Comparison of ENCODE assay signal across 8 cellular contexts in the genomic region with DNA sequence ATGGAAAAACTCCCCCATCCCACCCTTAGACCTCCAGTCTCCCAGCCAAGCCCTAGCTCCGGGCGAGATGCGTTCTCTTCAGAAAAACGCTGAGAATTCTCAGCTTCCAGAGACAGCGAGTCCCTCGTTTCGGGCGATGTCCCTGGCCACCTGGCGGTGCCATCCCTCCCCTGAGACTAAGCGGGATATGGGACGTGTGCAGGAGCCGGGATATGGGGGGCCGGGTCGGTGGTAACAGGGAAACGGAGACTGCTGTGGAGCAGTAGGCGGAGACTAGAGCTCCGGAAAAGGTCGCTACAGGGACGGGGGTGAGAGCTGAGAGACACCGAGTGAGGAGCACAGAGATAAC. TPM values are rescaled to one million over a fixed set of nuclear protein-coding genes. Genes with fewer than 3 reads are reported as not detected.
A peak's percentile ranks its signal among the peaks of the same experiment; 100 is the strongest.
DNase-seq lines count a peak whose midpoint lies in the region; TF ChIP-seq lines count a peak whose summit lies in the region.

No MANE protein-coding gene starts in this region.

- no peak overlapping the region; the same call in 1 of the 2 replicates for H3K27ac ChIP-seq in HEK293 (ENCODE audit: extremely low read depth, low read depth, low read length)
- no peak overlapping the region; the same call in 1 of the 2 replicates for H3K27ac ChIP-seq in MM.1S (ENCODE audit: low read length)
- H3K27ac ChIP-seq in colonic mucosa = peak overlapping the region; percentile 5

- H3K27ac Mint-ChIP-seq in mesothelial cell of epicardium = peak overlapping the region; percentile 35

- H3K27me3 Mint-ChIP-seq in mesothelial cell of epicardium (ENCODE audit: low read depth) = peaks cover 46% of the 10 kb centered on the region

- 0 out of 2 replicates have a peak, but pooled peaks cover 6% of the 10 kb centered on the region for H3K79me2 ChIP-seq in MM.1S (ENCODE audit: low read length)

- TF ChIP-seq CTCF in HEK293 (tag by site-specific recombination; IDR thresholded peaks at IDR 0.05) (peak; percentile 84), MM.1S (IDR thresholded peaks at IDR 0.05; ENCODE audit: low read length) (peak; percentile 20; the same call in 1 of the 2 replicates), colonic mucosa (IDR thresholded peaks at IDR 0.05) (no peak), mesothelial cell of epicardium (IDR thresholded peaks at IDR 0.05; ENCODE audit: unreplicated experiment) (no peak)

- intact Hi-C loops in colonic mucosa (cut with DNase I) = no loop called here

- H3K9me3 Mint-ChIP-seq in mesothelial cell of epicardium = no peaks in the 10 kb centered on the region

- peaks cover 3% of the 10 kb centered on the region for H3K36me3 Mint-ChIP-seq in mesothelial cell of epicardium

- H3K4me1 ChIP-seq in HEK293 (ENCODE audit: control insufficient read depth, insufficient read depth, low read length) (no peaks in the 10 kb centered on the region), MM.1S (ENCODE audit: low read length) (peaks cover 9% of the 10 kb centered on the region), colonic mucosa (no peaks in the 10 kb centered on the region)

- POLR2A ChIA-PET in HEK293 (lab: Yijun Ruan, JAX) = interaction anchor here (0.5 to 1.7 kb wide), 11 partner anchors 10 to 518 kb away, joined by 3 to 7 read pairs (median 4); partner anchors contain the start of gene AHCYL2

- no peaks in the 10 kb centered on the region; the same call in 1 of the 2 replicates for H3K27me3 ChIP-seq in MM.1S (replicated peaks; ENCODE audit: insufficient read depth, low read length)
- no peaks in the 10 kb centered on the region for H3K27me3 ChIP-seq in colonic mucosa

- H3K9me2 ChIP-seq in MM.1S (replicated peaks; ENCODE audit: insufficient read depth, low read length) = no peaks in the 10 kb centered on the region

- H3K4me3 ChIP-seq in HEK293 (ENCODE audit: low read depth, low read length) = peak overlapping the region; percentile 88
- H3K4me3 ChIP-seq in MM.1S (ENCODE audit: low read length) = peak overlapping the region; percentile 86
- peak overlapping the region; percentile 97 for H3K4me3 ChIP-seq in colonic mucosa

- H3K9ac ChIP-seq in MM.1S (ENCODE audit: low read length) (peak overlapping the region; percentile 69), colonic mucosa (ENCODE audit: low read depth in 2 of 2, low read length in 2 of 2) (peak overlapping the region; percentile 60 to 67)

- no peaks in the 10 kb centered on the region for H3F3A ChIP-seq in MM.1S (ENCODE audit: insufficient read depth, low read length)

- H3K9me3 ChIP-seq in HEK293 (ENCODE audit: control insufficient read depth, insufficient read depth, low read depth, low read length) (no peaks in the 10 kb centered on the region), MM.1S (replicated peaks; ENCODE audit: insufficient read depth, low read length) (no peaks in the 10 kb centered on the region), colonic mucosa (no peaks in the 10 kb centered on the region)

- H3K4me3 Mint-ChIP-seq in mesothelial cell of epicardium = peak overlapping the region; percentile 81

- no peaks in the 10 kb centered on the region for H3K36me3 ChIP-seq in HEK293 (ENCODE audit: control insufficient read depth in 2 of 2, insufficient read depth in 1 of 2, low read length in 2 of 2)
- H3K36me3 ChIP-seq in MM.1S (replicated peaks; ENCODE audit: insufficient read depth, low read length) = no peaks in the 10 kb centered on the region
- no peaks in the 10 kb centered on the region for H3K36me3 ChIP-seq in colonic mucosa

- CTCF ChIA-PET in HEK293 (lab: Yijun Ruan, JAX) = interaction anchor here (0.5 to 1.8 kb wide), 7 partner anchors 24 to 215 kb away, joined by 3 to 6 read pairs (median 5); no protein-coding TSS in a partner anchor

- no peaks in the 10 kb centered on the region for H4K20me1 ChIP-seq in MM.1S (ENCODE audit: insufficient read depth, low read length)

- DNase-seq in DMS53 (lab: John Stamatoyannopoulos, UW) (peak; percentile 95), DMS53 treated with DMSO at 0.1 percent for 48 hours (lab: John Stamatoyannopoulos, UW; ENCODE audit: unreplicated experiment) (no peak), MM.1S (no peak), colonic mucosa (no peak), mesothelial cell of epicardium (ENCODE audit: low spot score in 2 of 2, unreplicated experiment in 2 of 2) (no peak), amniotic stem cell (lab: John Stamatoyannopoulos, UW) (no peak), DMS114 treated with DMSO at 0.1 percent for 48 hours (lab: John Stamatoyannopoulos, UW; ENCODE audit: unreplicated experiment) (no peak)

- peaks cover 10% of the 10 kb centered on the region for H3K4me1 Mint-ChIP-seq in mesothelial cell of epicardium

- peak overlapping the region; percentile 90 for H3K4me2 ChIP-seq in MM.1S (ENCODE audit: low read depth, low read length)

- H2AFZ ChIP-seq in MM.1S (ENCODE audit: low read length) = peak overlapping the region; percentile 96

TF ChIP-seq in HEK293, 187 proteins besides CTCF, POLR2A, EP300 and RAD21 (continues in another document):
- no peak for TF ChIP-seq ZNF26 (tag by site-specific recombination; IDR thresholded peaks at IDR 0.05)
- no peak for TF ChIP-seq ZNF677 (tag by site-specific recombination; IDR thresholded peaks at IDR 0.05)
- TF ChIP-seq, protein P1, sequence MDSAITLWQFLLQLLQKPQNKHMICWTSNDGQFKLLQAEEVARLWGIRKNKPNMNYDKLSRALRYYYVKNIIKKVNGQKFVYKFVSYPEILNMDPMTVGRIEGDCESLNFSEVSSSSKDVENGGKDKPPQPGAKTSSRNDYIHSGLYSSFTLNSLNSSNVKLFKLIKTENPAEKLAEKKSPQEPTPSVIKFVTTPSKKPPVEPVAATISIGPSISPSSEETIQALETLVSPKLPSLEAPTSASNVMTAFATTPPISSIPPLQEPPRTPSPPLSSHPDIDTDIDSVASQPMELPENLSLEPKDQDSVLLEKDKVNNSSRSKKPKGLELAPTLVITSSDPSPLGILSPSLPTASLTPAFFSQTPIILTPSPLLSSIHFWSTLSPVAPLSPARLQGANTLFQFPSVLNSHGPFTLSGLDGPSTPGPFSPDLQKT (IDR thresholded peaks at IDR 0.05; ENCODE audit: borderline replicate concordance, low read depth, low read length) = no peak
- no peak for TF ChIP-seq ZNF585B (tag by site-specific recombination; IDR thresholded peaks at IDR 0.05)
- TF ChIP-seq, protein P2, sequence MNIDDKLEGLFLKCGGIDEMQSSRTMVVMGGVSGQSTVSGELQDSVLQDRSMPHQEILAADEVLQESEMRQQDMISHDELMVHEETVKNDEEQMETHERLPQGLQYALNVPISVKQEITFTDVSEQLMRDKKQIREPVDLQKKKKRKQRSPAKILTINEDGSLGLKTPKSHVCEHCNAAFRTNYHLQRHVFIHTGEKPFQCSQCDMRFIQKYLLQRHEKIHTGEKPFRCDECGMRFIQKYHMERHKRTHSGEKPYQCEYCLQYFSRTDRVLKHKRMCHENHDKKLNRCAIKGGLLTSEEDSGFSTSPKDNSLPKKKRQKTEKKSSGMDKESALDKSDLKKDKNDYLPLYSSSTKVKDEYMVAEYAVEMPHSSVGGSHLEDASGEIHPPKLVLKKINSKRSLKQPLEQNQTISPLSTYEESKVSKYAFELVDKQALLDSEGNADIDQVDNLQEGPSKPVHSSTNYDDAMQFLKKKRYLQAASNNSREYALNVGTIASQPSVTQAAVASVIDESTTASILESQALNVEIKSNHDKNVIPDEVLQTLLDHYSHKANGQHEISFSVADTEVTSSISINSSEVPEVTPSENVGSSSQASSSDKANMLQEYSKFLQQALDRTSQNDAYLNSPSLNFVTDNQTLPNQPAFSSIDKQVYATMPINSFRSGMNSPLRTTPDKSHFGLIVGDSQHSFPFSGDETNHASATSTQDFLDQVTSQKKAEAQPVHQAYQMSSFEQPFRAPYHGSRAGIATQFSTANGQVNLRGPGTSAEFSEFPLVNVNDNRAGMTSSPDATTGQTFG (tag by site-specific recombination; IDR thresholded peaks at IDR 0.05; ENCODE audit: borderline replicate concordance) = no peak
- no peak for TF ChIP-seq ZNF24 (tag by site-specific recombination; IDR thresholded peaks at IDR 0.05)
- TF ChIP-seq ZNF549 (tag by site-specific recombination; IDR thresholded peaks at IDR 0.05) = no peak
- peak; percentile 55 for TF ChIP-seq GLIS2 (tag by site-specific recombination; IDR thresholded peaks at IDR 0.05)
- TF ChIP-seq ZNF335 (tag by site-specific recombination; conservative IDR thresholded peaks at IDR 0.05) = peak; percentile 98
- TF ChIP-seq ZFP3 (tag by site-specific recombination; IDR thresholded peaks at IDR 0.05; ENCODE audit: low read depth) = 0 out of 2 replicates have a peak, but pooled peaks have one; percentile 39
- TF ChIP-seq ZNF600 (tag by site-specific recombination; IDR thresholded peaks at IDR 0.05) = peak; percentile 90
- peak; percentile 59 for TF ChIP-seq ZBTB20 (tag by site-specific recombination; IDR thresholded peaks at IDR 0.05)

RNA-seq across cellular contexts. Expression of gene STRIP2, which starts 0.4 kb away (rescaled TPM):
- total RNA-seq in colonic mucosa (1 to 10 TPM; 1.9 to 4.7 TPM), mesothelial cell of epicardium (1.8 to 1.9 TPM (median 1.9 TPM) in 3 replicates)

Comparison
In these comparisons a context has a peak if more than half of its experiments do, and no peak if none do; other contexts are left out.
1. CTCF ChIP-seq: peak in HEK293 (single experiment) and MM.1S (single experiment); none in colonic mucosa (single experiment) and mesothelial cell of epicardium (single experiment).
2. Peak in every context shown above with its lines, with median percentiles within 50 percentile points of each other: H3K4me3 ChIP-seq.